In the genomic region with DNA sequence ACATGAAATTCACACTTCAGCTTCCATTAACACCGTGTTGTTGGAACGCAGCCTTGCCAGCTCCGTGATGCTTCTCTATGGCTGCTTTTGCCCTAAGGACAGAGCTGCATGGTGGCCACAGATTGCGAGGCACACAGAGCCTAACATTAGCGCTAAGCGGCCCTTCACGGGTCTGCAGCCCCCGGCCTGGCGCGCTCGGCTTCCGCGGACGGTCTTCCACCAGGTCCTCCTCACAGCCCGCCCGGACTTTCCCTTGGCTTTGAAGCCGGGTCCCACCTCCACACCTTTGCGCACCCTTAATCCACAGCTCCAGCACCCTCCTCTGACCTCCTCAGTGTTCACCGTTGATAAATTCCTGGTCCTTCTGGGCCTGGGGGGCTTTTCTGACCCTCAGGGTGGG, we compare ENCODE assay signal across 30 cellular contexts. TPM values are rescaled to one million over a fixed set of nuclear protein-coding genes. Genes with fewer than 3 reads are reported as not detected.
"Had no signal": no experiment of that assay in that cellular context is flagged by ENCODE, and none has a peak within 500 bp of the region (broad histone marks: within the 10 kb centered on the region; RNA-seq: fewer than 3 reads in every experiment).

No MANE protein-coding gene starts in this region.

- ATAC-seq: foreskin keratinocyte; gastroesophageal sphincter; left lung; lower lobe of right lung; naive thymus-derived CD8-positive, alpha-beta T cell; stimulated activated memory B cell treated with anti-CD40 and anti-IgM and Interleukin-4, amounts not matched to agents 10 μg/mL and 1 μg/mL and 100 μg/mL, for 72 hours had no signal

- H3K9me3 Mint-ChIP-seq: central memory CD8-positive, alpha-beta T cell; naive thymus-derived CD8-positive, alpha-beta T cell; neural crest cell; stimulated activated memory B cell treated with anti-CD40 and anti-IgM and Interleukin-4, amounts not matched to agents 10 μg/mL and 1 μg/mL and 100 μg/mL, for 72 hours; stimulated activated naive CD8-positive, alpha-beta T cell treated with anti-CD3 and anti-CD28 coated beads, Interleukin-15, Interleukin-2, amounts not matched to agents 100 ng/mL and 50 ng/mL, for 24 hours had no signal

- H3K4me3 Mint-ChIP-seq: central memory CD8-positive, alpha-beta T cell; naive thymus-derived CD8-positive, alpha-beta T cell; neural crest cell; stimulated activated memory B cell treated with anti-CD40 and anti-IgM and Interleukin-4, amounts not matched to agents 10 μg/mL and 1 μg/mL and 100 μg/mL, for 72 hours; stimulated activated naive CD8-positive, alpha-beta T cell treated with anti-CD3 and anti-CD28 coated beads, Interleukin-15, Interleukin-2, amounts not matched to agents 100 ng/mL and 50 ng/mL, for 24 hours had no signal

- H3K27ac ChIP-seq: coronary artery, esophagus muscularis mucosa, foreskin keratinocyte, gastroesophageal sphincter, left lung, lower lobe of right lung, parathyroid adenoma, prostate gland, skin epidermis, thoracic aorta, tibial nerve, upper lobe of left lung had no signal

- H3K4me3 ChIP-seq: coronary artery, esophagus muscularis mucosa, gastroesophageal sphincter, left lung, lower lobe of right lung, prostate gland, skin epidermis, spleen, thoracic aorta, tibial nerve, upper lobe of left lung had no signal

- H3K27ac Mint-ChIP-seq: stimulated activated memory B cell treated with anti-CD40 and anti-IgM and Interleukin-4, amounts not matched to agents 10 μg/mL and 1 μg/mL and 100 μg/mL, for 72 hours; stimulated activated naive CD8-positive, alpha-beta T cell treated with anti-CD3 and anti-CD28 coated beads, Interleukin-15, Interleukin-2, amounts not matched to agents 100 ng/mL and 50 ng/mL, for 24 hours had no signal

- DNase-seq: dermis blood vessel endothelial cell; effector memory CD4-positive, alpha-beta T cell; foreskin keratinocyte; lower lobe of right lung; spleen; stimulated activated CD4-positive, alpha-beta T cell treated with anti-CD3 and anti-CD28 coated beads, Interleukin-4, amount 100 ng/mL, for 4 hours; upper lobe of left lung had no signal

- H3K36me3 ChIP-seq: gastroesophageal sphincter, prostate gland, thoracic aorta, tibial nerve had no signal

- H3K36me3 Mint-ChIP-seq: naive thymus-derived CD8-positive, alpha-beta T cell; stimulated activated memory B cell treated with anti-CD40 and anti-IgM and Interleukin-4, amounts not matched to agents 10 μg/mL and 1 μg/mL and 100 μg/mL, for 72 hours had no signal

- H3K27me3 ChIP-seq: foreskin keratinocyte, gastroesophageal sphincter, left lung, tibial nerve, upper lobe of left lung had no signal

- H3K9me3 ChIP-seq: esophagus muscularis mucosa, gastroesophageal sphincter, left lung, lower lobe of right lung, prostate gland, spleen, thoracic aorta, tibial nerve, upper lobe of left lung had no signal

- H3K4me1 Mint-ChIP-seq: central memory CD8-positive, alpha-beta T cell; naive thymus-derived CD8-positive, alpha-beta T cell; neural crest cell; stimulated activated memory B cell treated with anti-CD40 and anti-IgM and Interleukin-4, amounts not matched to agents 10 μg/mL and 1 μg/mL and 100 μg/mL, for 72 hours had no signal

- H3K4me1 ChIP-seq: esophagus muscularis mucosa, foreskin keratinocyte, gastroesophageal sphincter, left lung, lower lobe of right lung, parathyroid adenoma, prostate gland, tibial nerve, upper lobe of left lung had no signal

RNA-seq across cellular contexts. Expression of gene SCGB1C2, which starts 19.6 kb away (rescaled TPM):
- total RNA-seq: dermis blood vessel endothelial cell; endothelial cell of umbilical vein; epithelial cell of proximal tubule; esophagus muscularis mucosa; fibroblast of lung; foreskin keratinocyte; gastroesophageal sphincter; left lung; lower lobe of right lung; mesenteric fat pad; myocyte; naive thymus-derived CD8-positive, alpha-beta T cell; neural crest cell; osteoblast; prostate gland; renal cortical epithelial cell; right cardiac atrium; spleen; thoracic aorta; tibial nerve; upper lobe of left lung had no signal
- polyA plus RNA-seq: endothelial cell of umbilical vein; fibroblast of lung; foreskin keratinocyte; keratinocyte; naive thymus-derived CD8-positive, alpha-beta T cell; right cardiac atrium; spleen had no signal

RNA-seq across cellular contexts. Expression of gene DOC2B, which starts 24.5 kb away (rescaled TPM):
- total RNA-seq: fibroblast of lung, foreskin keratinocyte, osteoblast had no signal
- polyA plus RNA-seq: fibroblast of lung; foreskin keratinocyte; keratinocyte; naive thymus-derived CD8-positive, alpha-beta T cell had no signal
